ENCODE assay signal across 8 cellular contexts in genomic region chr17:82698974-82699442, GRCh38. TPM values are rescaled to one million over a fixed set of nuclear protein-coding genes. Genes with fewer than 3 reads are reported as not detected.
DNase-seq lines count a peak whose midpoint lies in the region; ATAC-seq and TF ChIP-seq lines count a peak whose summit lies in the region.

No MANE protein-coding gene starts in this region.

- H3K27me3 Mint-ChIP-seq in activated naive CD4-positive, alpha-beta T cell treated with anti-CD3 and anti-CD28 coated beads, Interleukin-2, amount 10 ng/mL, durations not matched to agents 7 days and 5 days: peaks cover 52% of the 10 kb centered on the region

- H3K4me1 ChIP-seq in OCI-LY3 (ENCODE audit: low read length): peaks cover 23% of the 10 kb centered on the region
- H3K4me1 ChIP-seq in esophagus muscularis mucosa: peaks cover 15 to 33% (median 24%) of the 10 kb centered on the region in 4 donors

- H3K79me2 ChIP-seq in OCI-LY3 (ENCODE audit: low read length): peaks cover 8% of the 10 kb centered on the region; the same call in 1 of the 2 replicates

- CTCF ChIA-PET in activated naive CD4-positive, alpha-beta T cell treated with anti-CD3 and anti-CD28 coated beads, Interleukin-2, amount 10 ng/mL, durations not matched to agents 7 days and 5 days (lab: Charles Lee): no interaction called here

- no peaks in the 10 kb centered on the region for H4K20me1 ChIP-seq in OCI-LY3 (ENCODE audit: insufficient read depth, low read length)

- peaks cover 4% of the 10 kb centered on the region for H3K4me1 Mint-ChIP-seq in activated naive CD4-positive, alpha-beta T cell treated with anti-CD3 and anti-CD28 coated beads, Interleukin-2, amount 10 ng/mL, durations not matched to agents 7 days and 5 days

- no peak overlapping the region for H3K27ac Mint-ChIP-seq in activated naive CD4-positive, alpha-beta T cell treated with anti-CD3 and anti-CD28 coated beads, Interleukin-2, amount 10 ng/mL, durations not matched to agents 7 days and 5 days
- no peak overlapping the region for H3K27ac Mint-ChIP-seq in activated naive CD4-positive, alpha-beta T cell treated with anti-CD3 and anti-CD28 coated beads, Interleukin-2, amount 50 U/mL, for 72 hours

- H3K4me3 Mint-ChIP-seq in activated naive CD4-positive, alpha-beta T cell treated with anti-CD3 and anti-CD28 coated beads, Interleukin-2, amount 10 ng/mL, durations not matched to agents 7 days and 5 days: peak overlapping the region; percentile 77

- H2AFZ ChIP-seq in OCI-LY3 (ENCODE audit: low read depth, low read length): no peak overlapping the region

- TF ChIP-seq CTCF in OCI-LY3 (IDR thresholded peaks at IDR 0.05; ENCODE audit: low read depth, low read length): no peak
- TF ChIP-seq CTCF in esophagus muscularis mucosa (IDR thresholded peaks at IDR 0.05): no peak
- TF ChIP-seq CTCF in retinal pigment epithelial cell (conservative IDR thresholded peaks at IDR 0.05; ENCODE audit: low read depth, low read length): no peak

- DNase-seq in activated naive CD4-positive, alpha-beta T cell treated with anti-CD3 and anti-CD28 coated beads, Interleukin-2, amount 10 ng/mL, durations not matched to agents 7 days and 5 days: no peak
- no peak for DNase-seq in activated naive CD4-positive, alpha-beta T cell treated with anti-CD3 and anti-CD28 coated beads, Interleukin-2, amount 50 U/mL, for 72 hours (ENCODE audit: low spot score in 2 of 2)
- DNase-seq in esophagus muscularis mucosa (ENCODE audit: extremely low spot score): no peak
- no peak for DNase-seq in retinal pigment epithelial cell (ENCODE audit: low read depth)
- no peak for DNase-seq in effector CD4-positive, alpha-beta T cell
- no peak for DNase-seq in iPS-NIHi7 (ENCODE audit: extremely low spot score)

- ATAC-seq in activated naive CD4-positive, alpha-beta T cell treated with anti-CD3 and anti-CD28 coated beads, Interleukin-2, amount 50 U/mL, for 72 hours: no peak
- ATAC-seq in GM18511 (IDR thresholded peaks at IDR 0.05; ENCODE audit: unreplicated experiment): no peak

- intact Hi-C loops in esophagus muscularis mucosa (cut with DNase I): no loop called here

- peak overlapping the region; percentile 66 for H3K4me2 ChIP-seq in OCI-LY3 (ENCODE audit: low read length)

- peaks cover 6% of the 10 kb centered on the region for H3K36me3 Mint-ChIP-seq in activated naive CD4-positive, alpha-beta T cell treated with anti-CD3 and anti-CD28 coated beads, Interleukin-2, amount 10 ng/mL, durations not matched to agents 7 days and 5 days
- peaks cover 8 to 13% of the 10 kb centered on the region in 2 donors for H3K36me3 Mint-ChIP-seq in activated naive CD4-positive, alpha-beta T cell treated with anti-CD3 and anti-CD28 coated beads, Interleukin-2, amount 50 U/mL, for 72 hours

- H3K27me3 ChIP-seq in OCI-LY3 (ENCODE audit: low read depth, low read length) (no peaks in the 10 kb centered on the region), esophagus muscularis mucosa (no peaks in the 10 kb centered on the region)

- H3K4me3 ChIP-seq in OCI-LY3 (ENCODE audit: low read length) (peak overlapping the region; percentile 75), esophagus muscularis mucosa (peak overlapping the region; percentile 75 to 89 (median 88)), retinal pigment epithelial cell (ENCODE audit: low read length) (peak overlapping the region; percentile 55)

- no peak for TF ChIP-seq EP300 in esophagus muscularis mucosa (IDR thresholded peaks at IDR 0.05)

- H3K9me3 ChIP-seq in OCI-LY3 (ENCODE audit: insufficient read depth, low read length): peaks cover 9% of the 10 kb centered on the region; the same call in 1 of the 2 replicates
- H3K9me3 ChIP-seq in esophagus muscularis mucosa: peaks cover 0 to 9% (median 4%) of the 10 kb centered on the region in 4 donors

- H3K27ac ChIP-seq in OCI-LY3 (ENCODE audit: low read length) (no peak overlapping the region), esophagus muscularis mucosa (replicated peaks in 1 of 4) (peak overlapping the region; percentile 57 to 79 (median 60))

- H3K9ac ChIP-seq in OCI-LY3 (ENCODE audit: low read length): no peak overlapping the region

- TF ChIP-seq POLR2A in esophagus muscularis mucosa (IDR thresholded peaks at IDR 0.05; ENCODE audit: low read depth): no peak

- H3K9me3 Mint-ChIP-seq in activated naive CD4-positive, alpha-beta T cell treated with anti-CD3 and anti-CD28 coated beads, Interleukin-2, amount 10 ng/mL, durations not matched to agents 7 days and 5 days: peaks cover 9% of the 10 kb centered on the region
- peaks cover 6 to 9% of the 10 kb centered on the region in 2 donors for H3K9me3 Mint-ChIP-seq in activated naive CD4-positive, alpha-beta T cell treated with anti-CD3 and anti-CD28 coated beads, Interleukin-2, amount 50 U/mL, for 72 hours

- H3K36me3 ChIP-seq in OCI-LY3 (replicated peaks; ENCODE audit: low read depth, low read length) (peaks cover 9% of the 10 kb centered on the region), esophagus muscularis mucosa (no peaks in the 10 kb centered on the region)

- 12% methylated on average over 14 of the region's 45 CpGs for WGBS in esophagus muscularis mucosa

RNA-seq across cellular contexts. Expression of gene RAB40B, which starts 0.5 kb away (rescaled TPM):
- 1 to 10 TPM; 1.7 to 2.8 TPM for total RNA-seq in activated naive CD4-positive, alpha-beta T cell treated with anti-CD3 and anti-CD28 coated beads, Interleukin-2, amount 50 U/mL, for 72 hours
- 10 to 100 TPM in 3 of 4 donors, 1 to 10 TPM in 1; 6.2 to 24.3 (median 19.4) TPM for total RNA-seq in esophagus muscularis mucosa

RNA-seq across cellular contexts. Expression of gene FN3KRP, which starts 17.5 kb away (rescaled TPM):
- total RNA-seq in activated naive CD4-positive, alpha-beta T cell treated with anti-CD3 and anti-CD28 coated beads, Interleukin-2, amount 50 U/mL, for 72 hours: 10 to 100 TPM; 45.9 to 51.2 TPM
- 10 to 100 TPM; 11.5 to 27.5 (median 17.3) TPM for total RNA-seq in esophagus muscularis mucosa

RNA-seq across cellular contexts. Expression of gene FN3K, which starts 36.4 kb away (rescaled TPM):
- 1 to 10 TPM; 3.5 to 7.0 TPM for total RNA-seq in activated naive CD4-positive, alpha-beta T cell treated with anti-CD3 and anti-CD28 coated beads, Interleukin-2, amount 50 U/mL, for 72 hours
- total RNA-seq in esophagus muscularis mucosa: 10 to 100 TPM in 1 of 4 donors, 1 to 10 TPM in 3; 3.4 to 22.7 (median 6.5) TPM

RNA-seq across cellular contexts. Expression of gene WDR45B, which starts 50.8 kb away (rescaled TPM):
- 10 to 100 TPM; 33.9 to 89.9 TPM for total RNA-seq in activated naive CD4-positive, alpha-beta T cell treated with anti-CD3 and anti-CD28 coated beads, Interleukin-2, amount 50 U/mL, for 72 hours
- 10 to 100 TPM; 57.3 to 81.4 (median 74.4) TPM for total RNA-seq in esophagus muscularis mucosa

RNA-seq across cellular contexts. Expression of gene TBCD, which starts 52.9 kb away (rescaled TPM):
- total RNA-seq in activated naive CD4-positive, alpha-beta T cell treated with anti-CD3 and anti-CD28 coated beads, Interleukin-2, amount 50 U/mL, for 72 hours: 100 to 1,000 TPM in 1 of 2 donors, 10 to 100 TPM in 1; 67.4 to 147 TPM
- 10 to 100 TPM; 38.1 to 56.7 (median 53.6) TPM for total RNA-seq in esophagus muscularis mucosa
